8 cellular contexts compared by ENCODE assay signal in genomic region chr3:160225181-160226025, GRCh38. TPM values are rescaled to one million over a fixed set of nuclear protein-coding genes. Genes with fewer than 3 reads are reported as not detected.
DNase-seq lines count a peak whose midpoint lies in the region; ATAC-seq, FAIRE-seq and TF ChIP-seq lines count a peak whose summit lies in the region.

Gene C3orf80, plus strand, starts transcription at chr3:160225422. Its CDS starts 214 bp downstream, at chr3:160225636.

- POLR2A ChIA-PET in A673 (lab: Charles Lee; ENCODE audit: low non-redundant PET) (no interaction called here), WTC11 (lab: Charles Lee) (interaction anchor here (0.7 to 1.3 kb wide), 5 partner anchors 9 to 225 kb away, joined by 3 read pairs; partner anchors contain the start of gene TRIM59)

- peak within 1 kb of the TSS; percentile 49 for H3K4me3 ChIP-seq in A673 (ENCODE audit: low read depth, low read length, poor library complexity, severe bottlenecking)
- peak within 1 kb of the TSS; percentile 86 for H3K4me3 ChIP-seq in coronary artery
- peak within 1 kb of the TSS; percentile 48 for H3K4me3 ChIP-seq in lower leg skin (ENCODE audit: low read depth, poor library complexity, severe bottlenecking)

- ATAC-seq in HG02938 (IDR thresholded peaks at IDR 0.05; ENCODE audit: unreplicated experiment), result peak; percentile 73
- peak; percentile 73 for ATAC-seq in WTC11

- TF ChIP-seq POLR2A in lower leg skin (IDR thresholded peaks at IDR 0.05), result no peak

- H3K9me3 ChIP-seq in A673 (ENCODE audit: low read depth, low read length, poor library complexity, severe bottlenecking), result no peaks in the 10 kb centered on the region

- CTCF ChIA-PET in A673 (lab: Charles Lee), result interaction anchor here (0.9 kb wide), 1 partner anchor 18 kb away, joined by 4 read pairs; no protein-coding TSS in a partner anchor
- CTCF ChIA-PET in WTC11 (lab: Charles Lee), result interaction anchor here (0.6 to 2.8 kb wide), 10 partner anchors 9 to 341 kb away, joined by 3 to 9 read pairs (median 3); no protein-coding TSS in a partner anchor

- intact Hi-C loops in A673 (cut with micrococcal nuclease; ENCODE audit: unreplicated experiment) (no loop called here), lower leg skin (cut with DNase I; ENCODE audit: low total_unique reads) (no loop called here)

- H3K36me3 Mint-ChIP-seq in WTC11, result no peaks in the 10 kb centered on the region

- peaks cover 17% of the 10 kb centered on the region for H3K4me1 Mint-ChIP-seq in WTC11

- DNase-seq in A673 (ENCODE audit: low spot score) (peak; percentile 73), GM18507 (ENCODE audit: extremely low spot score, insufficient read length, low read depth) (peak; percentile 40), NCI-H1694 (lab: John Stamatoyannopoulos, UW) (peak; percentile 3), WTC11 (ENCODE audit: low spot score) (peak; percentile 74), coronary artery (ENCODE audit: low spot score) (no peak), lower leg skin (ENCODE audit: low spot score in 2 of 2) (no peak)
- DNase-seq in stimulated activated CD8-positive, alpha-beta memory T cell treated with anti-CD3 and anti-CD28 coated beads, Interleukin-12 subunit alpha, Interleukin-12 subunit beta, amount 100 ng/mL, for 4 hours (ENCODE audit: low read depth), result peak; percentile 11

- no peaks in the 10 kb centered on the region for H3K36me3 ChIP-seq in A673 (ENCODE audit: insufficient read depth, low read length, poor library complexity, severe bottlenecking)

- H3K4me1 ChIP-seq in A673 (ENCODE audit: insufficient read depth, low read length, poor library complexity, severe bottlenecking), result peaks cover 16% of the 10 kb centered on the region

- H3K4me3 Mint-ChIP-seq in WTC11, result peak within 1 kb of the TSS; percentile 83

- no peak; the same call in 1 of the 2 replicates for TF ChIP-seq CTCF in A673 (conservative IDR thresholded peaks at IDR 0.05; ENCODE audit: low read depth, low read length)
- TF ChIP-seq CTCF in WTC11 (IDR thresholded peaks at IDR 0.05), result no peak
- TF ChIP-seq CTCF in coronary artery (IDR thresholded peaks at IDR 0.05), result no peak
- TF ChIP-seq CTCF in lower leg skin (IDR thresholded peaks at IDR 0.05), result no peak

- WGBS in lower leg skin, 2 donors, result 0 to 1% methylated on average over 5 to 27 of the region's 103 CpGs

- H3K27me3 Mint-ChIP-seq in WTC11 (ENCODE audit: low read depth), result peaks cover 73% of the 10 kb centered on the region

- no TSS peak for BruUV-seq in A673 (replicated peaks; lab: Mats Ljungman, UMichigan)

- H3K9me3 Mint-ChIP-seq in WTC11, result no peaks in the 10 kb centered on the region

- no peak within 1 kb of the TSS for H3K27ac ChIP-seq in A673 (ENCODE audit: low read depth, low read length, poor library complexity, severe bottlenecking)
- H3K27ac ChIP-seq in coronary artery, result peak within 1 kb of the TSS in 1 of 2 donors; percentile 40

- FAIRE-seq in GM18507 (lab: Jason Lieb, UNC), result peak; percentile 44

- no peak within 1 kb of the TSS for H3K27ac Mint-ChIP-seq in WTC11

- peaks cover 52% of the 10 kb centered on the region for H3K27me3 ChIP-seq in A673 (replicated peaks; ENCODE audit: insufficient read depth, low read depth, low read length, poor library complexity)

TF ChIP-seq in WTC11, 78 proteins besides CTCF, POLR2A, EP300 and RAD21:
- TF ChIP-seq, protein P1, sequence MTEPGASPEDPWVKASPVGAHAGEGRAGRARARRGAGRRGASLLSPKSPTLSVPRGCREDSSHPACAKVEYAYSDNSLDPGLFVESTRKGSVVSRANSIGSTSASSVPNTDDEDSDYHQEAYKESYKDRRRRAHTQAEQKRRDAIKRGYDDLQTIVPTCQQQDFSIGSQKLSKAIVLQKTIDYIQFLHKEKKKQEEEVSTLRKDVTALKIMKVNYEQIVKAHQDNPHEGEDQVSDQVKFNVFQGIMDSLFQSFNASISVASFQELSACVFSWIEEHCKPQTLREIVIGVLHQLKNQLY (CRISPR knock-in tag; IDR thresholded peaks at IDR 0.05), result no peak
- TF ChIP-seq MYBL2 (CRISPR knock-in tag; IDR thresholded peaks at IDR 0.05), result 0 out of 2 replicates have a peak, but pooled peaks have one; percentile 28
- 0 out of 2 replicates have a peak, but pooled peaks have one; percentile 37 for TF ChIP-seq SP1 (CRISPR knock-in tag; conservative IDR thresholded peaks at IDR 0.05)
- peak; percentile 78; the same call in 1 of the 2 replicates for TF ChIP-seq CBFB (CRISPR knock-in tag; IDR thresholded peaks at IDR 0.05; ENCODE audit: low read depth)
- 0 out of 2 replicates have a peak, but pooled peaks have one; percentile 28 for TF ChIP-seq NFYB (CRISPR knock-in tag; conservative IDR thresholded peaks at IDR 0.05; ENCODE audit: low read depth)
- TF ChIP-seq, protein P2, sequence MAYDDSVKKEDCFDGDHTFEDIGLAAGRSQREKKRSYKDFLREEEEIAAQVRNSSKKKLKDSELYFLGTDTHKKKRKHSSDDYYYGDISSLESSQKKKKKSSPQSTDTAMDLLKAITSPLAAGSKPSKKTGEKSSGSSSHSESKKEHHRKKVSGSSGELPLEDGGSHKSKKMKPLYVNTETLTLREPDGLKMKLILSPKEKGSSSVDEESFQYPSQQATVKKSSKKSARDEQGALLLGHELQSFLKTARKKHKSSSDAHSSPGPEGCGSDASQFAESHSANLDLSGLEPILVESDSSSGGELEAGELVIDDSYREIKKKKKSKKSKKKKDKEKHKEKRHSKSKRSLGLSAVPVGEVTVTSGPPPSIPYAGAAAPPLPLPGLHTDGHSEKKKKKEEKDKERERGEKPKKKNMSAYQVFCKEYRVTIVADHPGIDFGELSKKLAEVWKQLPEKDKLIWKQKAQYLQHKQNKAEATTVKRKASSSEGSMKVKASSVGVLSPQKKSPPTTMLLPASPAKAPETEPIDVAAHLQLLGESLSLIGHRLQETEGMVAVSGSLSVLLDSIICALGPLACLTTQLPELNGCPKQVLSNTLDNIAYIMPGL (CRISPR knock-in tag; IDR thresholded peaks at IDR 0.05), result peak; percentile 65; the same call in 1 of the 2 replicates
- TF ChIP-seq ESRRA (CRISPR knock-in tag; IDR thresholded peaks at IDR 0.05; ENCODE audit: borderline replicate concordance), result peak; percentile 63; the same call in 1 of the 2 replicates
- peak; percentile 52; the same call in 1 of the 2 replicates for TF ChIP-seq ZNF232 (CRISPR knock-in tag; IDR thresholded peaks at IDR 0.05)
- no peak for TF ChIP-seq ZNF138 (CRISPR knock-in tag; conservative IDR thresholded peaks at IDR 0.05)
- TF ChIP-seq, protein P3, sequence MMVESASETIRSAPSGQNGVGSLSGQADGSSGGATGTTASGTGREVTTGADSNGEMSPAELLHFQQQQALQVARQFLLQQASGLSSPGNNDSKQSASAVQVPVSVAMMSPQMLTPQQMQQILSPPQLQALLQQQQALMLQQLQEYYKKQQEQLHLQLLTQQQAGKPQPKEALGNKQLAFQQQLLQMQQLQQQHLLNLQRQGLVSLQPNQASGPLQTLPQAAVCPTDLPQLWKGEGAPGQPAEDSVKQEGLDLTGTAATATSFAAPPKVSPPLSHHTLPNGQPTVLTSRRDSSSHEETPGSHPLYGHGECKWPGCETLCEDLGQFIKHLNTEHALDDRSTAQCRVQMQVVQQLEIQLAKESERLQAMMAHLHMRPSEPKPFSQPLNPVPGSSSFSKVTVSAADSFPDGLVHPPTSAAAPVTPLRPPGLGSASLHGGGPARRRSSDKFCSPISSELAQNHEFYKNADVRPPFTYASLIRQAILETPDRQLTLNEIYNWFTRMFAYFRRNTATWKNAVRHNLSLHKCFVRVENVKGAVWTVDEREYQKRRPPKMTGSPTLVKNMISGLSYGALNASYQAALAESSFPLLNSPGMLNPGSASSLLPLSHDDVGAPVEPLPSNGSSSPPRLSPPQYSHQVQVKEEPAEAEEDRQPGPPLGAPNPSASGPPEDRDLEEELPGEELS (CRISPR knock-in tag; IDR thresholded peaks at IDR 0.05), result peak; percentile 46; the same call in 1 of the 2 replicates
- peak; percentile 76; the same call in 1 of the 2 replicates for TF ChIP-seq NFE2L1 (CRISPR knock-in tag; IDR thresholded peaks at IDR 0.05)
- no peak for TF ChIP-seq ATF1 (CRISPR knock-in tag; IDR thresholded peaks at IDR 0.05)
- 0 out of 2 replicates have a peak, but pooled peaks have one; percentile 38 for TF ChIP-seq IRF2 (CRISPR knock-in tag; IDR thresholded peaks at IDR 0.05; ENCODE audit: borderline replicate concordance, low read depth)
- peak; percentile 48; the same call in 1 of the 2 replicates for TF ChIP-seq KAT7 (CRISPR knock-in tag; IDR thresholded peaks at IDR 0.05; ENCODE audit: borderline replicate concordance)
TF ChIP-seq in WTC11: peak in this region for 11.

RNA-seq across cellular contexts. Expression of gene C3orf80, which starts in this region (rescaled TPM):
- not detected in 2 replicates for total RNA-seq in A673 (2021)
- total RNA-seq in WTC11 (2021), result 0.41 to 0.66 TPM (median 0.66 TPM) in 3 replicates
- 1 to 10 TPM in 1 of 4 donors, under 1 TPM in 3; 0.13 to 1.7 (median 0.52) TPM for total RNA-seq in lower leg skin

Comparison
In these comparisons a context has a peak if more than half of its experiments do, and no peak if none do; other contexts are left out.
1. Peak in DNase-seq and H3K4me3 ChIP-seq in A673; RNA of the gene not detected or under 1 TPM.
2. Peak in DNase-seq and ATAC-seq in WTC11; RNA of the gene not detected or under 1 TPM.
3. DNase-seq: peak in GM18507 (single experiment), NCI-H1694 (single experiment) and stimulated activated CD8-positive, alpha-beta memory T cell treated with anti-CD3 and anti-CD28 coated beads, Interleukin-12 subunit alpha, Interleukin-12 subunit beta, amount 100 ng/mL, for 4 hours (single experiment); none in coronary artery (single experiment) and lower leg skin (0 of 2).
4. Peak in every context shown above with its lines, with median percentiles within 50 percentile points of each other: H3K4me3 ChIP-seq.